ENCODE assay signal across 8 cellular contexts in the genomic region with DNA sequence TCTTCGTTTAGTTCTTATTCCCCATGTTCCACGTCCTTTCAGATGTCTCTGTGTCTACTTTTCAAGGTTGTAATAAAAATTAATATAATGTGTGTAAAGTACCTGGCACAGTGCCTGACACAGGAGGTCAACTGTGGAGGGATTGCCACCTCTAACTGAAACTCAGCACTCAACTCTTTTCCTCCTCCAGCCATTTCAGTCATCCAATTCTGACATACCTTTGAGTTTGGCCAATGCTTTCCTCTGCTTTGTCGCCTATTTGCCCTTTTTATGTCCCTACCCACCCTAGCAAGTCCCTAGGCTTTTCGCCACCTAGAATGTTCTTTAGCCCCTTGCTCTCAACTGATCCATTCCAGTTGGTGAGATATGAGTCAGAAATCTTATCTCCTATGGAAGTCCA. TPM values are rescaled to one million over a fixed set of nuclear protein-coding genes. Genes with fewer than 3 reads are reported as not detected.
DNase-seq lines count a peak whose midpoint lies in the region; ATAC-seq and TF ChIP-seq lines count a peak whose summit lies in the region.

No MANE protein-coding gene starts in this region.

- peak overlapping the region; percentile 90 for H3K27ac Mint-ChIP-seq in type B pancreatic cell

- intact Hi-C loops in heart right ventricle (cut with DNase I) (loop anchor here in 5 of 10 donors (2.0 to 5.0 kb wide), 3 partner anchors 17 to 35 kb away; partner anchors contain the start of genes SNF8 (in 4 of the 5) and ATP5MC1 (in 3 of the 5)), Right ventricle myocardium inferior (cut with DNase I) (loop anchor here (5.0 kb wide), 1 partner anchor 33 kb away; the partner anchor contains the start of gene SNF8)

- WGBS in heart right ventricle, 2 donors, result 56 to 63% methylated on average over 4 of the region's 4 CpGs

- no peaks in the 10 kb centered on the region for H3K27me3 Mint-ChIP-seq in type B pancreatic cell

- H3K4me3 Mint-ChIP-seq in type B pancreatic cell, result peak overlapping the region; percentile 95

- H3K4me1 Mint-ChIP-seq in type B pancreatic cell (ENCODE audit: unreplicated experiment), result peaks cover 38% of the 10 kb centered on the region

- peaks cover 0 to 46% (median 7%) of the 10 kb centered on the region in 9 donors for H3K36me3 ChIP-seq in heart right ventricle

- no peak for TF ChIP-seq CTCF in heart right ventricle (IDR thresholded peaks at IDR 0.05)
- no peak for TF ChIP-seq CTCF in type B pancreatic cell (conservative IDR thresholded peaks at IDR 0.05)

- peaks cover 0 to 62% (median 35%) of the 10 kb centered on the region in 9 donors for H3K4me1 ChIP-seq in heart right ventricle

- no peaks in the 10 kb centered on the region for H3K9me3 ChIP-seq in heart right ventricle

- DNase-seq in heart right ventricle, result no peak
- DNase-seq in Right ventricle myocardium inferior (ENCODE audit: missing footprints), result no peak
- DNase-seq in astrocyte of the hippocampus (ENCODE audit: low read depth, low spot score), result peak; percentile 27
- no peak for DNase-seq in type B pancreatic cell (ENCODE audit: extremely low spot score, unreplicated experiment)
- no peak for DNase-seq in hippocampal formation (lab: John Stamatoyannopoulos, UW)
- no peak for DNase-seq in putamen (ENCODE audit: low spot score)

- H3K9me3 Mint-ChIP-seq in type B pancreatic cell, result no peaks in the 10 kb centered on the region

- H3K36me3 Mint-ChIP-seq in type B pancreatic cell, result peaks cover 24% of the 10 kb centered on the region

- ATAC-seq in heart right ventricle (no peak), Right ventricle myocardium inferior (no peak), GM18858 (IDR thresholded peaks at IDR 0.05; ENCODE audit: unreplicated experiment) (no peak)

- no peaks in the 10 kb centered on the region for H3K27me3 ChIP-seq in heart right ventricle
- H3K27me3 ChIP-seq in layer of hippocampus (ENCODE audit: control insufficient read depth, insufficient read depth, low read length), result no peaks in the 10 kb centered on the region

- peak overlapping the region in 3 of 10 donors; percentile 7 to 97 (median 96) for H3K27ac ChIP-seq in heart right ventricle
- H3K27ac ChIP-seq in layer of hippocampus (ENCODE audit: low read depth, low read length), result peak overlapping the region; percentile 85

- H3K4me3 ChIP-seq in heart right ventricle, result peak overlapping the region in 6 of 10 donors; percentile 59 to 93 (median 85)

RNA-seq across cellular contexts. Expression of gene UBE2Z, which starts 1.6 kb away (rescaled TPM):
- total RNA-seq in heart right ventricle (10 to 100 TPM; 31.4 to 47.5 (median 38.8) TPM), Right ventricle myocardium inferior (37.4 TPM), type B pancreatic cell (ENCODE audit: low replicate concordance) (72.1 and 78.0 TPM in 2 replicates)
- polyA plus RNA-seq in heart right ventricle, result 10 to 100 TPM; 15.5 to 36.2 TPM

RNA-seq across cellular contexts. Expression of gene ATP5MC1, which starts 17.2 kb away (rescaled TPM):
- total RNA-seq in heart right ventricle (100 to 1,000 TPM; 299 to 556 (median 416) TPM), Right ventricle myocardium inferior (504 TPM), type B pancreatic cell (ENCODE audit: low replicate concordance) (91.5 and 92.2 TPM in 2 replicates)
- 100 to 1,000 TPM; 775 to 951 TPM for polyA plus RNA-seq in heart right ventricle

RNA-seq across cellular contexts. Expression of gene SNF8, which starts 34.8 kb away (rescaled TPM):
- total RNA-seq in heart right ventricle (100 to 1,000 TPM in 6 of 10 donors, 10 to 100 TPM in 4; 90.0 to 111 (median 104) TPM), Right ventricle myocardium inferior (104 TPM), type B pancreatic cell (ENCODE audit: low replicate concordance) (97.2 and 117 TPM in 2 replicates)
- polyA plus RNA-seq in heart right ventricle, result 100 to 1,000 TPM; 176 to 196 TPM

RNA-seq across cellular contexts. Expression of gene GIP, which starts 58.6 kb away (rescaled TPM):
- total RNA-seq in heart right ventricle (not detected), Right ventricle myocardium inferior (not detected), type B pancreatic cell (ENCODE audit: low replicate concordance) (0.69 TPM in 1 of 2 replicates, not detected in the other)
- polyA plus RNA-seq in heart right ventricle, result not detected
